Comparison of ENCODE assay signal across 8 cellular contexts in genomic region chr1:212791676-212792395, GRCh38. TPM values are rescaled to one million over a fixed set of nuclear protein-coding genes. Genes with fewer than 3 reads are reported as not detected.
DNase-seq lines count a peak whose midpoint lies in the region; ATAC-seq and TF ChIP-seq lines count a peak whose summit lies in the region.

TSS of gene NSL1 (minus strand) at chr1:212791777. CDS start at chr1:212791763, 14 bp downstream.
TSS of gene TATDN3 (plus strand) at chr1:212791894. CDS start at chr1:212791922, 28 bp downstream.

- in situ Hi-C loops in Panc1 (cut with HindIII; ENCODE audit: low pct_unique_long_range_greater_than_20kb, low sequenced_read_pairs), result no loop called here

- no peaks in the 10 kb centered on the region for H3K9me3 Mint-ChIP-seq in activated T-cell treated with anti-CD3 and anti-CD28 coated beads, Interleukin-2, amount 50 U/mL, for 72 hours

- peak within 1 kb of the TSS; percentile 58 for H3K27ac ChIP-seq in KMS-11
- peak within 1 kb of the TSS; percentile 81 for H3K27ac ChIP-seq in Panc1 (ENCODE audit: low read length)
- peak within 1 kb of the TSS; percentile 87 to 97 (median 95) for H3K27ac ChIP-seq in esophagus squamous epithelium

- BruUV-seq in Panc1 (replicated peaks; lab: Mats Ljungman, UMichigan), result TSS peak; percentile 83

- H2AFZ ChIP-seq in KMS-11 (ENCODE audit: low read depth), result peak within 1 kb of the TSS; percentile 97

- H4K20me1 ChIP-seq in KMS-11 (ENCODE audit: insufficient read depth), result no peaks in the 10 kb centered on the region

- peak within 1 kb of the TSS; percentile 82 for H3K4me2 ChIP-seq in KMS-11

- H3K4me1 ChIP-seq in KMS-11 (ENCODE audit: low read depth, poor library complexity, severe bottlenecking) (peaks cover 31% of the 10 kb centered on the region), Panc1 (ENCODE audit: control insufficient read depth, insufficient read depth, low read length) (peaks cover 8% of the 10 kb centered on the region; the same call in 1 of the 2 replicates), esophagus squamous epithelium (peaks cover 0 to 36% (median 13%) of the 10 kb centered on the region in 3 donors)

- H3K9ac ChIP-seq in KMS-11, result peak within 1 kb of the TSS; percentile 75

- peak within 1 kb of the TSS; percentile 99 to 100 for H3K4me3 Mint-ChIP-seq in activated T-cell treated with anti-CD3 and anti-CD28 coated beads, Interleukin-2, amount 50 U/mL, for 72 hours

- DNase-seq in DMS79 treated with DMSO at 0.1 percent for 48 hours (lab: John Stamatoyannopoulos, UW), result peak; percentile 92
- peak; percentile 73 for DNase-seq in Panc1 (ENCODE audit: low read depth, low spot score)
- peak; percentile 94 to 99 for DNase-seq in activated T-cell treated with anti-CD3 and anti-CD28 coated beads, Interleukin-2, amount 50 U/mL, for 72 hours
- DNase-seq in esophagus squamous epithelium (lab: John Stamatoyannopoulos, UW), result peak; percentile 40
- peak; percentile 97 for DNase-seq in myocyte (ENCODE audit: low read depth)
- peak; percentile 87 for DNase-seq in stimulated activated CD8-positive, alpha-beta memory T cell treated with anti-CD3 and anti-CD28 coated beads, Interleukin-7, amount 100 ng/mL, for 4 hours (ENCODE audit: low read depth in 2 of 2)

- H3K27me3 Mint-ChIP-seq in activated T-cell treated with anti-CD3 and anti-CD28 coated beads, Interleukin-2, amount 50 U/mL, for 72 hours (ENCODE audit: low read depth), result no peaks in the 10 kb centered on the region

- TF ChIP-seq CTCF in KMS-11 (conservative IDR thresholded peaks at IDR 0.05; ENCODE audit: low read depth, low read length), result no peak
- no peak for TF ChIP-seq CTCF in Panc1 (IDR thresholded peaks at IDR 0.05)
- TF ChIP-seq CTCF in esophagus squamous epithelium (IDR thresholded peaks at IDR 0.05), result peak in 2 of 6 experiments; percentile 8 to 32

- no peaks in the 10 kb centered on the region for H3K9me3 ChIP-seq in Panc1 (ENCODE audit: control insufficient read depth, insufficient read depth, low read depth, low read length)
- H3K9me3 ChIP-seq in esophagus squamous epithelium, result no peaks in the 10 kb centered on the region

- peak in 3 of 4 donors; percentile 66 to 84 (median 76) for TF ChIP-seq POLR2A in esophagus squamous epithelium (IDR thresholded peaks at IDR 0.05)

- H3K36me3 Mint-ChIP-seq in activated T-cell treated with anti-CD3 and anti-CD28 coated beads, Interleukin-2, amount 50 U/mL, for 72 hours (ENCODE audit: insufficient read depth in 2 of 2), result peaks cover 5 to 19% of the 10 kb centered on the region in 2 donors

- POLR2A ChIA-PET in Panc1 (lab: Charles Lee), result interaction anchor here (0.6 kb wide), 1 partner anchor 174 kb away, joined by 4 read pairs; no protein-coding TSS in a partner anchor

- 0% methylated on average over 14 to 29 of the region's 46 CpGs for WGBS in esophagus squamous epithelium, 2 donors

- peak within 1 kb of the TSS; percentile 99 for H3K27ac Mint-ChIP-seq in activated T-cell treated with anti-CD3 and anti-CD28 coated beads, Interleukin-2, amount 50 U/mL, for 72 hours

- ATAC-seq in GM21786 (IDR thresholded peaks at IDR 0.05; ENCODE audit: unreplicated experiment) (peak; percentile 58), Panc1 (peak; percentile 97)
- peak; percentile 94 to 97 for ATAC-seq in activated T-cell treated with anti-CD3 and anti-CD28 coated beads, Interleukin-2, amount 50 U/mL, for 72 hours (replicated peaks in 1 of 2)

- intact Hi-C loops in Panc1 (cut with micrococcal nuclease; ENCODE audit: unreplicated experiment) (no loop called here), esophagus squamous epithelium (cut with DNase I) (no loop called here)

- H3K36me3 ChIP-seq in KMS-11 (ENCODE audit: insufficient read depth) (no peaks in the 10 kb centered on the region), Panc1 (ENCODE audit: control insufficient read depth, insufficient read depth, low read length) (peaks cover 2% of the 10 kb centered on the region), esophagus squamous epithelium (peaks cover 0 to 24% (median 0%) of the 10 kb centered on the region in 3 donors)

- H3K79me2 ChIP-seq in KMS-11 (ENCODE audit: insufficient read depth, low read depth), result 0 out of 2 replicates have a peak, but pooled peaks cover 4% of the 10 kb centered on the region

- peak within 1 kb of the TSS; percentile 98 for H3K4me3 ChIP-seq in KMS-11 (IDR thresholded peaks at IDR 0.05; ENCODE audit: insufficient read depth, low read depth, low read length)
- peak within 1 kb of the TSS; percentile 94 to 98 for H3K4me3 ChIP-seq in Panc1 (ENCODE audit: low read depth in 2 of 2, low read length in 2 of 2)
- H3K4me3 ChIP-seq in esophagus squamous epithelium, result peak within 1 kb of the TSS; percentile 88 to 94 (median 91)

- CTCF ChIA-PET in Panc1 (lab: Charles Lee), result interaction anchor here (0.7 kb wide), 1 partner anchor 363 kb away, joined by 7 read pairs; no protein-coding TSS in a partner anchor

- H3K27me3 ChIP-seq in KMS-11 (ENCODE audit: insufficient read depth, low read depth) (no peaks in the 10 kb centered on the region), Panc1 (ENCODE audit: control insufficient read depth, insufficient read depth, low read length) (no peaks in the 10 kb centered on the region), esophagus squamous epithelium (no peaks in the 10 kb centered on the region)

- peaks cover 56% of the 10 kb centered on the region for H3K4me1 Mint-ChIP-seq in activated T-cell treated with anti-CD3 and anti-CD28 coated beads, Interleukin-2, amount 50 U/mL, for 72 hours (ENCODE audit: low read depth)

RNA-seq across cellular contexts. Expression of gene NSL1, which starts in this region (rescaled TPM):
- total RNA-seq in Panc1 (2021; ENCODE audit: unreplicated experiment), result 21.8 TPM
- 13.2 TPM for polyA plus RNA-seq in Panc1 (2012; ENCODE audit: insufficient read length)
- total RNA-seq in activated T-cell treated with anti-CD3 and anti-CD28 coated beads, Interleukin-2, amount 50 U/mL, for 72 hours, result 10 to 100 TPM; 41.8 to 44.9 TPM
- total RNA-seq in esophagus squamous epithelium, result 10 to 100 TPM; 10.8 to 22.3 (median 16.9) TPM
- 17.5 and 23.8 TPM in 2 replicates for total RNA-seq in myocyte
- polyA plus RNA-seq in myocyte (2012), result 15.2 TPM

RNA-seq across cellular contexts. Expression of gene TATDN3, which starts in this region (rescaled TPM):
- total RNA-seq in Panc1 (2021; ENCODE audit: unreplicated experiment) (9.5 TPM), esophagus squamous epithelium (10 to 100 TPM in 2 of 4 donors, 1 to 10 TPM in 2; 3.4 to 15.6 (median 10.4) TPM), myocyte (11.9 and 33.5 TPM in 2 replicates)
- polyA plus RNA-seq in Panc1 (2012; ENCODE audit: insufficient read length), result 11.4 TPM
- 10 to 100 TPM; 17.7 to 18.2 TPM for total RNA-seq in activated T-cell treated with anti-CD3 and anti-CD28 coated beads, Interleukin-2, amount 50 U/mL, for 72 hours
- polyA plus RNA-seq in myocyte (2012), result 10.4 TPM

Comparison
In these comparisons a context has a peak if more than half of its experiments do, and no peak if none do; other contexts are left out.
1. Peak in every context shown above with its lines: DNase-seq, ATAC-seq, H3K4me3 ChIP-seq and H3K27ac ChIP-seq.
2. DNase-seq: peak in every context shown above with its lines; median percentile 97 in myocyte; 96 in activated T-cell treated with anti-CD3 and anti-CD28 coated beads, Interleukin-2, amount 50 U/mL, for 72 hours; 92 in DMS79 treated with DMSO at 0.1 percent for 48 hours; 87 in stimulated activated CD8-positive, alpha-beta memory T cell treated with anti-CD3 and anti-CD28 coated beads, Interleukin-7, amount 100 ng/mL, for 4 hours; 73 in Panc1; 40 in esophagus squamous epithelium.